ENCODE assay signal across 8 cellular contexts in genomic region chr2:111365986-111366638, GRCh38.
DNase-seq lines count a peak whose midpoint lies in the region; ATAC-seq and TF ChIP-seq lines count a peak whose summit lies in the region.
"Not testable (repeated sequence)": the region's sequence is repeated elsewhere in the genome, so short reads cannot be mapped to it uniquely, and the experiment has no call there.

No MANE protein-coding gene starts in this region.

- H3K27me3 ChIP-seq in dorsolateral prefrontal cortex; prostate gland (replicated peaks; ENCODE audit: insufficient read depth): not testable (repeated sequence)

- not testable (repeated sequence) for H3K27ac ChIP-seq in dorsolateral prefrontal cortex, prostate gland

- not testable (repeated sequence) for H3K27me3 Mint-ChIP-seq in activated CD8-positive, alpha-beta T cell treated with anti-CD3 and anti-CD28 coated beads for 36 hours; glutamatergic neuron (ENCODE audit: unreplicated experiment); mesothelial cell of epicardium (ENCODE audit: low read depth); type B pancreatic cell

- not testable (repeated sequence) for H3K27ac Mint-ChIP-seq in activated CD8-positive, alpha-beta T cell treated with anti-CD3 and anti-CD28 coated beads for 36 hours; glutamatergic neuron (ENCODE audit: unreplicated experiment); type B pancreatic cell
- peak overlapping the region; percentile 77 for H3K27ac Mint-ChIP-seq in mesothelial cell of epicardium

- H3K4me3 Mint-ChIP-seq in activated CD8-positive, alpha-beta T cell treated with anti-CD3 and anti-CD28 coated beads for 36 hours; glutamatergic neuron (ENCODE audit: unreplicated experiment): not testable (repeated sequence)
- H3K4me3 Mint-ChIP-seq in mesothelial cell of epicardium, result peak overlapping the region; percentile 42
- H3K4me3 Mint-ChIP-seq in type B pancreatic cell, result peak overlapping the region; percentile 66

- H3K36me3 ChIP-seq in prostate gland, result not testable (repeated sequence)

- peak; percentile 30 for ATAC-seq in activated CD8-positive, alpha-beta T cell treated with anti-CD3 and anti-CD28 coated beads for 36 hours

- H3K9me3 Mint-ChIP-seq in activated CD8-positive, alpha-beta T cell treated with anti-CD3 and anti-CD28 coated beads for 36 hours; glutamatergic neuron (ENCODE audit: unreplicated experiment); mesothelial cell of epicardium; type B pancreatic cell: not testable (repeated sequence)

- POLR2A ChIA-PET in activated CD8-positive, alpha-beta T cell treated with anti-CD3 and anti-CD28 coated beads for 36 hours (lab: Charles Lee), result not testable (repeated sequence)

- TF ChIP-seq POLR2A in prostate gland (IDR thresholded peaks at IDR 0.05), result not testable (repeated sequence)

- not testable (repeated sequence) for H3K4me1 Mint-ChIP-seq in activated CD8-positive, alpha-beta T cell treated with anti-CD3 and anti-CD28 coated beads for 36 hours (ENCODE audit: low read depth); glutamatergic neuron (ENCODE audit: low read depth, unreplicated experiment); mesothelial cell of epicardium; type B pancreatic cell (ENCODE audit: unreplicated experiment)

- H3K36me3 Mint-ChIP-seq in activated CD8-positive, alpha-beta T cell treated with anti-CD3 and anti-CD28 coated beads for 36 hours (ENCODE audit: low read depth); glutamatergic neuron (ENCODE audit: unreplicated experiment); mesothelial cell of epicardium; type B pancreatic cell: not testable (repeated sequence)

- CTCF ChIA-PET in activated CD8-positive, alpha-beta T cell treated with anti-CD3 and anti-CD28 coated beads for 36 hours (lab: Charles Lee), result not testable (repeated sequence)

- DNase-seq in CMK (ENCODE audit: low read depth) (peak; percentile 52), dorsolateral prefrontal cortex (peak in 2 of 10 donors; percentile 37 to 44), glutamatergic neuron (peak; percentile 45), iris pigment epithelial cell (ENCODE audit: low read depth) (peak; percentile 20), mesothelial cell of epicardium (ENCODE audit: low spot score in 2 of 2, unreplicated experiment in 2 of 2) (peak in 1 of 2 experiments; percentile 57)
- DNase-seq in activated CD8-positive, alpha-beta T cell treated with anti-CD3 and anti-CD28 coated beads for 36 hours; prostate gland (ENCODE audit: low spot score); type B pancreatic cell (ENCODE audit: extremely low spot score, unreplicated experiment): not testable (repeated sequence)

- 0% methylated on average over 9 of the region's 37 CpGs for WGBS in prostate gland

- H3K4me3 ChIP-seq in dorsolateral prefrontal cortex (peak overlapping the region in 38 of 59 donors; percentile 7 to 55 (median 35)), prostate gland (peak overlapping the region; percentile 8 to 24)

- intact Hi-C loops in activated CD8-positive, alpha-beta T cell treated with anti-CD3 and anti-CD28 coated beads for 36 hours (cut with micrococcal nuclease); dorsolateral prefrontal cortex (cut with DNase I); prostate gland (cut with DNase I): not testable (repeated sequence)

- not testable (repeated sequence) for H3K4me1 ChIP-seq in prostate gland (replicated peaks)

- H3K9me3 ChIP-seq in prostate gland, result not testable (repeated sequence)

- not testable (repeated sequence) for TF ChIP-seq CTCF in activated CD8-positive, alpha-beta T cell treated with anti-CD3 and anti-CD28 coated beads for 36 hours (IDR thresholded peaks at IDR 0.05); dorsolateral prefrontal cortex (IDR thresholded peaks at IDR 0.05 in 54 of 56, conservative IDR thresholded peaks at IDR 0.05 in 2 of 56; ENCODE audit: low read depth in 1 of 56, partially characterized antibody in 56 of 56); glutamatergic neuron (IDR thresholded peaks at IDR 0.05; ENCODE audit: partially characterized antibody, unreplicated experiment); mesothelial cell of epicardium (IDR thresholded peaks at IDR 0.05; ENCODE audit: unreplicated experiment); prostate gland (IDR thresholded peaks at IDR 0.05); type B pancreatic cell (conservative IDR thresholded peaks at IDR 0.05)
